In the genomic region with DNA sequence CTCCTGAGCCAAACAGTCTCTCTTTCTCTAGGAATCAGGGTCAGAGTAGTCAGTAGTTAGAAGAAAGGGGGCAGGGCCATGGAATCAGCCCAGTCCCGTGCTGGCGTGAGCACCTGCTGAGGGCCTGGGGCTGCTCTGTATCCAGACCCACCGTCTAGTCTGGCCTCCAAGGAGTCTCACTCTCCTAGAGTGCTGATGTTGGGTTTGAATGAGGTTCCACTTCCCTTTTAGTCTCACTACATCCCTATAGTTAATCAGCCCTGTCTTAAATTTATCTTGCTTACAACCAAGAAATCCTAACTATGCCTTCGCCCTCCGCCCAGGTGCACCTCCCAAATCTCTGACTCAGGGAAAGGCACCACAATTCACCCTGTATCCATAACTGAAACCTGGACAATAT, we compare ENCODE assay signal across 22 cellular contexts.
"Had no signal": no experiment of that assay in that cellular context is flagged by ENCODE, and none has a peak within 500 bp of the region (broad histone marks: within the 10 kb centered on the region; RNA-seq: fewer than 3 reads in every experiment).

No MANE protein-coding gene starts in this region.

- H3K27ac ChIP-seq: coronary artery, esophagus muscularis mucosa, gastrocnemius medialis, heart right ventricle, left lung, lower lobe of right lung had no signal

- DNase-seq: dermis blood vessel endothelial cell; dorsolateral prefrontal cortex; effector CD4-positive, alpha-beta T cell; effector memory CD4-positive, alpha-beta T cell; foreskin melanocyte; gastrocnemius medialis; glutamatergic neuron; heart right ventricle; hippocampal formation; left cardiac atrium; left lung; left ventricle myocardium superior; lower lobe of right lung; mesenchymal stem cell; mucosa of descending colon; naive B cell had no signal

- H3K27me3 ChIP-seq: dorsolateral prefrontal cortex, esophagus muscularis mucosa, gastrocnemius medialis, heart right ventricle, left lung had no signal

- ATAC-seq: gastrocnemius medialis, heart right ventricle, left cardiac atrium, left lung, left ventricle myocardium superior, lower lobe of right lung, mucosa of descending colon had no signal

- FAIRE-seq: colon, endothelial cell of umbilical vein, islet of Langerhans, keratinocyte had no signal

- H3K4me1 ChIP-seq: esophagus muscularis mucosa, gastrocnemius medialis, left lung, lower lobe of right lung had no signal
